ENCODE assay signal across 9 cellular contexts in genomic region chr3:126082334-126083137, GRCh38. TPM values are rescaled to one million over a fixed set of nuclear protein-coding genes. Genes with fewer than 3 reads are reported as not detected.
DNase-seq lines count a peak whose midpoint lies in the region; ATAC-seq, FAIRE-seq and TF ChIP-seq lines count a peak whose summit lies in the region.
"Had no signal": no experiment of that assay in that cellular context is flagged by ENCODE, and none has a peak within 500 bp of the region (broad histone marks: within the 10 kb centered on the region; RNA-seq: fewer than 3 reads in every experiment).

No MANE protein-coding gene starts in this region.

- CTCF ChIA-PET in SK-N-SH (lab: Yijun Ruan, JAX) (no interaction called here), T-cell (lab: Charles Lee) (no interaction called here)

- H3K4me1 ChIP-seq in SK-N-SH (ENCODE audit: control insufficient read depth in 1 of 2, insufficient read depth in 2 of 2, low read depth in 1 of 2, low read length in 1 of 2): peaks cover 0 to 15% of the 10 kb centered on the region in 2 experiments; a peak in 2 of 4 replicates
- peaks cover 0 to 23% (median 0%) of the 10 kb centered on the region in 4 donors for H3K4me1 ChIP-seq in tibial nerve

- TF ChIP-seq POLR2A in H54 (IDR thresholded peaks at IDR 0.05; ENCODE audit: low read depth, low read length) (no peak), tibial nerve (IDR thresholded peaks at IDR 0.05) (no peak)

- no peak for TF ChIP-seq CTCF in SK-N-SH (IDR thresholded peaks at IDR 0.05)
- no peak for TF ChIP-seq CTCF in fibroblast of the aortic adventitia (IDR thresholded peaks at IDR 0.05; ENCODE audit: insufficient read depth, low read length)
- TF ChIP-seq CTCF in tibial nerve (IDR thresholded peaks at IDR 0.05): no peak

- H3K79me2 ChIP-seq in SK-N-SH (ENCODE audit: insufficient read depth): peaks cover 7% of the 10 kb centered on the region; the same call in 1 of the 2 replicates

- H3K36me3 ChIP-seq in SK-N-SH (replicated peaks in 1 of 2; ENCODE audit: control insufficient read depth in 1 of 2, insufficient read depth in 2 of 2, low read length in 1 of 2): peaks cover 0 to 5% of the 10 kb centered on the region in 2 experiments
- peaks cover 0 to 4% (median 0%) of the 10 kb centered on the region in 3 donors for H3K36me3 ChIP-seq in tibial nerve

- no peak for TF ChIP-seq EP300 in SK-N-SH (IDR thresholded peaks at IDR 0.05; ENCODE audit: borderline replicate concordance in 1 of 2, low read depth in 1 of 2, low read length in 1 of 2)
- no peak for TF ChIP-seq EP300 in tibial nerve (IDR thresholded peaks at IDR 0.05)

- H3K9me2 ChIP-seq in SK-N-SH: no peaks in the 10 kb centered on the region

- no peaks in the 10 kb centered on the region for H3F3A ChIP-seq in SK-N-SH (replicated peaks; ENCODE audit: insufficient read depth)

- H3K9me3 Mint-ChIP-seq in T-cell: no peaks in the 10 kb centered on the region
- H3K9me3 Mint-ChIP-seq in stimulated activated naive B cell treated with anti-CD40 and anti-IgM and Interleukin-4, amounts not matched to agents 10 μg/mL and 1 μg/mL and 100 μg/mL, for 72 hours: no peaks in the 10 kb centered on the region

- WGBS in SK-N-SH (ENCODE audit: low lambda C conversion rate): no CpG with 5 or more reads among the region's 15 CpGs
- WGBS in tibial nerve, 2 donors: 92 to 94% methylated on average over 12 to 13 of the region's 15 CpGs

- TF ChIP-seq RAD21 in SK-N-SH (IDR thresholded peaks at IDR 0.05; ENCODE audit: low read length): no peak

- H3K27me3 Mint-ChIP-seq in T-cell: no peaks in the 10 kb centered on the region
- no peaks in the 10 kb centered on the region for H3K27me3 Mint-ChIP-seq in stimulated activated naive B cell treated with anti-CD40 and anti-IgM and Interleukin-4, amounts not matched to agents 10 μg/mL and 1 μg/mL and 100 μg/mL, for 72 hours

- H3K36me3 Mint-ChIP-seq in T-cell: peaks cover 7% of the 10 kb centered on the region
- H3K36me3 Mint-ChIP-seq in stimulated activated naive B cell treated with anti-CD40 and anti-IgM and Interleukin-4, amounts not matched to agents 10 μg/mL and 1 μg/mL and 100 μg/mL, for 72 hours: peaks cover 5% of the 10 kb centered on the region in 2 donors

- peak overlapping the region; percentile 71; the same call in 1 of the 2 replicates for H3K9ac ChIP-seq in SK-N-SH

- peaks cover 20 to 28% (median 20%) of the 10 kb centered on the region in 3 donors for H3K4me1 Mint-ChIP-seq in T-cell
- peaks cover 13 to 22% of the 10 kb centered on the region in 2 donors for H3K4me1 Mint-ChIP-seq in stimulated activated naive B cell treated with anti-CD40 and anti-IgM and Interleukin-4, amounts not matched to agents 10 μg/mL and 1 μg/mL and 100 μg/mL, for 72 hours

- H3K4me3 ChIP-seq in SK-N-SH (ENCODE audit: low read depth in 2 of 2, low read length in 1 of 2): peak overlapping the region; percentile 66 to 76
- H3K4me3 ChIP-seq in fibroblast of the aortic adventitia (ENCODE audit: low read depth, low read length): peak overlapping the region; percentile 78
- H3K4me3 ChIP-seq in tibial nerve: peak overlapping the region in 2 of 4 donors; percentile 87 to 88

- ATAC-seq in SK-N-SH treated with all-trans-retinoic acid at 6 μM for 48 hours (no peak), T-cell (replicated peaks in 1 of 4) (no peak)
- ATAC-seq in stimulated activated naive B cell treated with anti-CD40 and anti-IgM and Interleukin-4, amounts not matched to agents 10 μg/mL and 1 μg/mL and 100 μg/mL, for 72 hours (replicated peaks): no peak

- peak overlapping the region in 1 of 2 experiments; percentile 23; a peak in 2 of 4 replicates for H3K27ac ChIP-seq in SK-N-SH (ENCODE audit: low read depth in 2 of 2, low read length in 1 of 2)
- peak overlapping the region in 2 of 4 donors; percentile 91 to 93 for H3K27ac ChIP-seq in tibial nerve

- no peak overlapping the region for H2AFZ ChIP-seq in SK-N-SH (ENCODE audit: low read depth)

- H3K27ac Mint-ChIP-seq in T-cell: peak overlapping the region; percentile 94
- peak overlapping the region; percentile 96 for H3K27ac Mint-ChIP-seq in stimulated activated naive B cell treated with anti-CD40 and anti-IgM and Interleukin-4, amounts not matched to agents 10 μg/mL and 1 μg/mL and 100 μg/mL, for 72 hours

- H3K9me3 ChIP-seq in SK-N-SH: peaks cover 13% of the 10 kb centered on the region; the same call in 1 of the 2 replicates
- H3K9me3 ChIP-seq in tibial nerve: no peaks in the 10 kb centered on the region

- no peaks in the 10 kb centered on the region for H3K27me3 ChIP-seq in SK-N-SH (ENCODE audit: insufficient read depth)
- H3K27me3 ChIP-seq in tibial nerve: no peaks in the 10 kb centered on the region

- peak overlapping the region; percentile 80 for H3K4me2 ChIP-seq in SK-N-SH

- POLR2A ChIA-PET in SK-N-SH (lab: Yijun Ruan, JAX): no interaction called here
- POLR2A ChIA-PET in T-cell (lab: Charles Lee): no interaction called here

- no peak for FAIRE-seq in H54 (lab: Jason Lieb, UNC)

- H3K4me3 Mint-ChIP-seq in T-cell: peak overlapping the region; percentile 87 to 92 (median 91)
- peak overlapping the region; percentile 86 to 92 for H3K4me3 Mint-ChIP-seq in stimulated activated naive B cell treated with anti-CD40 and anti-IgM and Interleukin-4, amounts not matched to agents 10 μg/mL and 1 μg/mL and 100 μg/mL, for 72 hours

- DNase-seq in SK-N-SH (no peak), T-cell (no peak), fibroblast of the aortic adventitia (ENCODE audit: low read depth) (no peak), H54 (ENCODE audit: insufficient read length, low spot score) (no peak), SHP77 treated with DMSO at 0.1 percent for 48 hours (lab: John Stamatoyannopoulos, UW) (no peak), tibial nerve (ENCODE audit: low spot score in 2 of 2) (no peak)
- no peak for DNase-seq in stimulated activated naive B cell treated with anti-CD40 and anti-IgM and Interleukin-4, amounts not matched to agents 10 μg/mL and 1 μg/mL and 100 μg/mL, for 72 hours
- DNase-seq: 8988T had no signal

- H4K20me1 ChIP-seq in SK-N-SH (ENCODE audit: insufficient read depth): no peaks in the 10 kb centered on the region

TF ChIP-seq in SK-N-SH, 30 proteins besides CTCF, POLR2A, EP300 and RAD21:
- TF ChIP-seq USF2 (IDR thresholded peaks at IDR 0.05; ENCODE audit: borderline replicate concordance, low read depth, low read length) (no peak), ELF1 (IDR thresholded peaks at IDR 0.05) (no peak), FOXM1 (IDR thresholded peaks at IDR 0.05; ENCODE audit: low read depth) (no peak), RFX5 (IDR thresholded peaks at IDR 0.05; ENCODE audit: low read length) (no peak), JUND (IDR thresholded peaks at IDR 0.05) (no peak)

TF ChIP-seq in SK-N-SH treated with all-trans-retinoic acid at 6 μM for 48 hours, 23 proteins besides CTCF, POLR2A, EP300 and RAD21:
- no peak for TF ChIP-seq ESRRG (CRISPR knock-in tag; IDR thresholded peaks at IDR 0.05)

RNA-seq across cellular contexts. Expression of gene SLC41A3, which starts 1.4 kb away (rescaled TPM):
- polyA plus RNA-seq in SK-N-SH (2012; rRNA removed): 53.4 and 58.4 TPM in 2 replicates
- polyA plus RNA-seq in SK-N-SH (2012; cell fraction: cytosol; rRNA removed): 29.9 and 39.4 TPM in 2 replicates
- polyA plus RNA-seq in SK-N-SH (2012; cell fraction: nucleus; rRNA removed): 72.6 and 102 TPM in 2 replicates
- 10 to 100 TPM; 24.8 to 38.6 (median 34.5) TPM for total RNA-seq in T-cell
- total RNA-seq in fibroblast of the aortic adventitia (ENCODE audit: low replicate concordance): 40.0 and 65.7 TPM in 2 replicates
- 10 to 100 TPM; 36.1 to 54.8 (median 46.3) TPM for total RNA-seq in tibial nerve
